1 cellular context compared by ENCODE assay signal in genomic region chr18:10525563-10526210, GRCh38.
A peak's percentile ranks its signal among the peaks of the same experiment; 100 is the strongest.
TF ChIP-seq lines count a peak whose summit lies in the region.

NAPG (plus strand) TSS chr18:10526027; CDS start chr18:10526103, 76 bp downstream.

TF ChIP-seq in K562, 482 proteins besides CTCF, POLR2A, EP300 and RAD21 (continued from another document):
- TF ChIP-seq, protein P1, sequence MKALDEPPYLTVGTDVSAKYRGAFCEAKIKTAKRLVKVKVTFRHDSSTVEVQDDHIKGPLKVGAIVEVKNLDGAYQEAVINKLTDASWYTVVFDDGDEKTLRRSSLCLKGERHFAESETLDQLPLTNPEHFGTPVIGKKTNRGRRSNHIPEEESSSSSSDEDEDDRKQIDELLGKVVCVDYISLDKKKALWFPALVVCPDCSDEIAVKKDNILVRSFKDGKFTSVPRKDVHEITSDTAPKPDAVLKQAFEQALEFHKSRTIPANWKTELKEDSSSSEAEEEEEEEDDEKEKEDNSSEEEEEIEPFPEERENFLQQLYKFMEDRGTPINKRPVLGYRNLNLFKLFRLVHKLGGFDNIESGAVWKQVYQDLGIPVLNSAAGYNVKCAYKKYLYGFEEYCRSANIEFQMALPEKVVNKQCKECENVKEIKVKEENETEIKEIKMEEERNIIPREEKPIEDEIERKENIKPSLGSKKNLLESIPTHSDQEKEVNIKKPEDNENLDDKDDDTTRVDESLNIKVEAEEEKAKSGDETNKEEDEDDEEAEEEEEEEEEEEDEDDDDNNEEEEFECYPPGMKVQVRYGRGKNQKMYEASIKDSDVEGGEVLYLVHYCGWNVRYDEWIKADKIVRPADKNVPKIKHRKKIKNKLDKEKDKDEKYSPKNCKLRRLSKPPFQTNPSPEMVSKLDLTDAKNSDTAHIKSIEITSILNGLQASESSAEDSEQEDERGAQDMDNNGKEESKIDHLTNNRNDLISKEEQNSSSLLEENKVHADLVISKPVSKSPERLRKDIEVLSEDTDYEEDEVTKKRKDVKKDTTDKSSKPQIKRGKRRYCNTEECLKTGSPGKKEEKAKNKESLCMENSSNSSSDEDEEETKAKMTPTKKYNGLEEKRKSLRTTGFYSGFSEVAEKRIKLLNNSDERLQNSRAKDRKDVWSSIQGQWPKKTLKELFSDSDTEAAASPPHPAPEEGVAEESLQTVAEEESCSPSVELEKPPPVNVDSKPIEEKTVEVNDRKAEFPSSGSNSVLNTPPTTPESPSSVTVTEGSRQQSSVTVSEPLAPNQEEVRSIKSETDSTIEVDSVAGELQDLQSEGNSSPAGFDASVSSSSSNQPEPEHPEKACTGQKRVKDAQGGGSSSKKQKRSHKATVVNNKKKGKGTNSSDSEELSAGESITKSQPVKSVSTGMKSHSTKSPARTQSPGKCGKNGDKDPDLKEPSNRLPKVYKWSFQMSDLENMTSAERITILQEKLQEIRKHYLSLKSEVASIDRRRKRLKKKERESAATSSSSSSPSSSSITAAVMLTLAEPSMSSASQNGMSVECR (CRISPR knock-in tag; IDR thresholded peaks at IDR 0.05), result peak; percentile 76
- peak; percentile 35; the same call in 1 of the 2 replicates for TF ChIP-seq TCF3 (CRISPR knock-in tag; IDR thresholded peaks at IDR 0.05)
- peak; percentile 83; the same call in 1 of the 2 replicates for TF ChIP-seq PHF21A (IDR thresholded peaks at IDR 0.05; ENCODE audit: borderline replicate concordance, low read depth)
- peak; percentile 73 for TF ChIP-seq JUND (IDR thresholded peaks at IDR 0.05; ENCODE audit: borderline replicate concordance, low read depth, low read length)
- peak; percentile 53; the same call in 1 of the 3 replicates for TF ChIP-seq JUND (tag; IDR thresholded peaks at IDR 0.05; ENCODE audit: borderline replicate concordance, low read depth, low read length)
- 0 out of 2 replicates have a peak, but pooled peaks have one; percentile 33 for TF ChIP-seq ZNF23 (CRISPR knock-in tag; IDR thresholded peaks at IDR 0.05)
- peak in 1 of 2 experiments; percentile 60; a peak in 2 of 4 replicates for TF ChIP-seq HDAC1 (IDR thresholded peaks at IDR 0.05)
- peak; percentile 81 for TF ChIP-seq KLF16 (IDR thresholded peaks at IDR 0.05)
- TF ChIP-seq ZNF140 (CRISPR knock-in tag; IDR thresholded peaks at IDR 0.05), result no peak
- no peak for TF ChIP-seq ESRRB (CRISPR knock-in tag; IDR thresholded peaks at IDR 0.05; ENCODE audit: borderline replicate concordance)
- no peak for TF ChIP-seq RAD51 (IDR thresholded peaks at IDR 0.05; ENCODE audit: borderline replicate concordance, low read depth)
- TF ChIP-seq RBBP5 (IDR thresholded peaks at IDR 0.05; ENCODE audit: borderline replicate concordance, insufficient read depth, low read length, poor library complexity, severe bottlenecking), result peak; percentile 73
- TF ChIP-seq, protein P2, sequence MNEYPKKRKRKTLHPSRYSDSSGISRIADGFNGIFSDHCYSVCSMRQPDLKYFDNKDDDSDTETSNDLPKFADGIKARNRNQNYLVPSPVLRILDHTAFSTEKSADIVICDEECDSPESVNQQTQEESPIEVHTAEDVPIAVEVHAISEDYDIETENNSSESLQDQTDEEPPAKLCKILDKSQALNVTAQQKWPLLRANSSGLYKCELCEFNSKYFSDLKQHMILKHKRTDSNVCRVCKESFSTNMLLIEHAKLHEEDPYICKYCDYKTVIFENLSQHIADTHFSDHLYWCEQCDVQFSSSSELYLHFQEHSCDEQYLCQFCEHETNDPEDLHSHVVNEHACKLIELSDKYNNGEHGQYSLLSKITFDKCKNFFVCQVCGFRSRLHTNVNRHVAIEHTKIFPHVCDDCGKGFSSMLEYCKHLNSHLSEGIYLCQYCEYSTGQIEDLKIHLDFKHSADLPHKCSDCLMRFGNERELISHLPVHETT (CRISPR knock-in tag; conservative IDR thresholded peaks at IDR 0.05 in 1 of 2, IDR thresholded peaks at IDR 0.05 in 1 of 2), result peak in 1 of 2 experiments; percentile 70; a peak in 1 of 4 replicates
- TF ChIP-seq ZNF589 (CRISPR knock-in tag; IDR thresholded peaks at IDR 0.05; ENCODE audit: low read depth), result peak; percentile 51; the same call in 1 of the 2 replicates
TF ChIP-seq in K562: peak in this region for 94.
